ENCODE assay signal across 1 cellular context in genomic region chr2:241228081-241228859, GRCh38.
TF ChIP-seq lines count a peak whose summit lies in the region.

No MANE protein-coding gene starts in this region.

TF ChIP-seq in HepG2, 621 proteins besides CTCF, POLR2A, EP300 and RAD21 (continued from another document):
- TF ChIP-seq ZKSCAN5 (CRISPR knock-in tag; IDR thresholded peaks at IDR 0.05) (no peak), ZNF547 (CRISPR knock-in tag; IDR thresholded peaks at IDR 0.05) (no peak), FOXM1 (CRISPR knock-in tag; IDR thresholded peaks at IDR 0.05) (no peak), ATF1 (CRISPR knock-in tag; IDR thresholded peaks at IDR 0.05) (no peak), ZNF558 (CRISPR knock-in tag; IDR thresholded peaks at IDR 0.05; ENCODE audit: borderline replicate concordance) (no peak)
